In genomic region chr6:28251648-28252506, GRCh38 we compare ENCODE assay signal across 8 cellular contexts. TPM values are rescaled to one million over a fixed set of nuclear protein-coding genes. Genes with fewer than 3 reads are reported as not detected.
DNase-seq lines count a peak whose midpoint lies in the region; ATAC-seq and TF ChIP-seq lines count a peak whose summit lies in the region.

TSS of gene ZKSCAN4 (minus strand) at chr6:28252269. CDS start at chr6:28251980, 289 bp downstream.

- CTCF ChIA-PET in AG04450 (lab: Charles Lee), result interaction anchor here (0.7 to 2.8 kb wide), 5 partner anchors 12 to 131 kb away, joined by 3 to 13 read pairs (median 4); partner anchors contain the start of gene PGBD1

- intact Hi-C loops in dendritic cell treated with granulocyte-macrophage colony-stimulating factor and Interleukin-4, amounts not matched to agents 40 ng/mL and 50 ng/mL, for 4 days (cut with micrococcal nuclease), result loop anchor here (2.0 to 5.0 kb wide), 4 partner anchors 15 to 115 kb away; partner anchors contain the start of gene ZSCAN26

- H3K4me3 Mint-ChIP-seq in dendritic cell treated with granulocyte-macrophage colony-stimulating factor and Interleukin-4, amounts not matched to agents 40 ng/mL and 50 ng/mL, for 4 days, result peak within 1 kb of the TSS; percentile 97

- no peaks in the 10 kb centered on the region for H3K9me3 Mint-ChIP-seq in dendritic cell treated with granulocyte-macrophage colony-stimulating factor and Interleukin-4, amounts not matched to agents 40 ng/mL and 50 ng/mL, for 4 days

- TF ChIP-seq CTCF in AG04450 (IDR thresholded peaks at IDR 0.05; ENCODE audit: low read depth, low read length), result no peak

- no peaks in the 10 kb centered on the region for H3K27me3 Mint-ChIP-seq in dendritic cell treated with granulocyte-macrophage colony-stimulating factor and Interleukin-4, amounts not matched to agents 40 ng/mL and 50 ng/mL, for 4 days

- H3K27ac ChIP-seq in AG04450 (ENCODE audit: low read depth, low read length), result peak within 1 kb of the TSS; percentile 52

- peaks cover 14% of the 10 kb centered on the region for H3K4me1 Mint-ChIP-seq in dendritic cell treated with granulocyte-macrophage colony-stimulating factor and Interleukin-4, amounts not matched to agents 40 ng/mL and 50 ng/mL, for 4 days (ENCODE audit: low read depth)

- no peaks in the 10 kb centered on the region for H3K9me3 ChIP-seq in AG04450 (ENCODE audit: control insufficient read depth, insufficient read depth, low read length)

- peak within 1 kb of the TSS; percentile 90 for H3K27ac Mint-ChIP-seq in dendritic cell treated with granulocyte-macrophage colony-stimulating factor and Interleukin-4, amounts not matched to agents 40 ng/mL and 50 ng/mL, for 4 days

- peak; percentile 80 for ATAC-seq in GM18909 (IDR thresholded peaks at IDR 0.05; ENCODE audit: poor library complexity, unreplicated experiment)
- peak; percentile 84 for ATAC-seq in HG03432 (IDR thresholded peaks at IDR 0.05; ENCODE audit: unreplicated experiment)
- ATAC-seq in left lobe of liver, result peak; percentile 99

- no peaks in the 10 kb centered on the region for H3K27me3 ChIP-seq in AG04450 (ENCODE audit: control insufficient read depth, insufficient read depth, low read length)

- POLR2A ChIA-PET in AG04450 (lab: Yijun Ruan, JAX), result interaction anchor here (0.6 to 1.8 kb wide), 9 partner anchors 15 to 658 kb away, joined by 3 to 14 read pairs (median 5); partner anchors contain the start of genes PGBD1, ZKSCAN8 and ZSCAN26

- peak; percentile 86 for DNase-seq in AG04450 (ENCODE audit: low read depth, low spot score)
- peak; percentile 65 to 92 for DNase-seq in NCI-H524 (lab: John Stamatoyannopoulos, UW)
- peak; percentile 87 for DNase-seq in activated CD4-positive, alpha-beta T cell treated with anti-CD3 and anti-CD28 coated beads for 48 hours
- DNase-seq in left lobe of liver (ENCODE audit: low spot score), result peak; percentile 82
- DNase-seq in stimulated activated CD4-positive, alpha-beta T cell treated with anti-CD3 and anti-CD28 coated beads, Interleukin-2, amount 100 ng/mL, for 24 hours, result peak; percentile 79 to 88

- peaks cover 51% of the 10 kb centered on the region for H3K36me3 Mint-ChIP-seq in dendritic cell treated with granulocyte-macrophage colony-stimulating factor and Interleukin-4, amounts not matched to agents 40 ng/mL and 50 ng/mL, for 4 days (ENCODE audit: low read depth)

- H3K4me3 ChIP-seq in AG04450 (ENCODE audit: low read depth, low read length), result peak within 1 kb of the TSS; percentile 94

RNA-seq across cellular contexts. Expression of gene ZKSCAN4, which starts in this region (rescaled TPM):
- polyA plus RNA-seq in AG04450 (2011; rRNA removed), result 3.7 and 4.7 TPM in 2 replicates
- 4.0 and 5.6 TPM in 2 replicates for polyA minus RNA-seq in AG04450 (2011; rRNA and poly(A)+ RNA removed)
- 2.6 TPM for total RNA-seq in left lobe of liver

Comparison
In these comparisons a context has a peak if more than half of its experiments do, and no peak if none do; other contexts are left out.
1. Peak in every context shown above with its lines: DNase-seq, ATAC-seq, H3K4me3 ChIP-seq and H3K27ac ChIP-seq.